Comparison of ENCODE assay signal across 18 cellular contexts in the genomic region with DNA sequence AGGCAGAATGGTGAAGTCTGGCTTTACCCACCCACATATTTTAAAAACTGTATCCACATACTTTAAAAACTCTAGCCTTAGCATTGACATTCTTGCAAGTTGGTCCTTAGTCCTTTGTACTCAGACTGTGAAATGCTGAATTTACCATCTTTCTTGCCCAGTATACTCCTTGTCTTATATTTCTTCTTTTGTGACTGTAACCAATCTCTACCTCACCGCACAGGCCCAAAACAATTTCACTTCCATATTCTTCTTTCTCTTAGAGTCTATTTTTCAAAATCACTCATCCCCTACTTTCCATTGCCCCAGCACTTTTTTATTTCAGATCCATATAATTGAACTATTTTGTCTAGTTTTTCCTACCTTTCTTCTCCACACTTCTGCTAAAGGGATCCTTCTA.
DNase-seq lines count a peak whose midpoint lies in the region; ATAC-seq and TF ChIP-seq lines count a peak whose summit lies in the region.
"Had no signal": no experiment of that assay in that cellular context is flagged by ENCODE, and none has a peak within 500 bp of the region (broad histone marks: within the 10 kb centered on the region; RNA-seq: fewer than 3 reads in every experiment).

No MANE protein-coding gene starts in this region.

- H3K27me3 ChIP-seq in WERI-Rb-1 (ENCODE audit: insufficient read depth, low read depth, severe bottlenecking): no peaks in the 10 kb centered on the region
- H3K27me3 ChIP-seq: dorsolateral prefrontal cortex, neural progenitor cell, SJCRH30, upper lobe of right lung had no signal

- DNase-seq in head of caudate nucleus (no peak), WERI-Rb-1 (no peak), globus pallidus (ENCODE audit: low spot score) (no peak)
- DNase-seq: activated CD4-positive, alpha-beta T cell treated with anti-CD3 and anti-CD28 coated beads for 36 hours; activated T-cell treated with anti-CD3 and anti-CD28 coated beads for 4 hours; dorsolateral prefrontal cortex; hippocampal formation; kidney glomerular epithelial cell; NCI-H345; SJCRH30; stimulated activated naive CD8-positive, alpha-beta T cell treated with anti-CD3 and anti-CD28 coated beads, Interleukin-15, Interleukin-2, amounts not matched to agents 100 U/mL and 50 U/mL, for 24 hours; upper lobe of right lung had no signal

- no peak overlapping the region for H3K27ac ChIP-seq in WERI-Rb-1
- H3K27ac ChIP-seq: dorsolateral prefrontal cortex, neural progenitor cell, SJCRH30, upper lobe of right lung had no signal

- H3K9me3 ChIP-seq in WERI-Rb-1 (ENCODE audit: severe bottlenecking): no peaks in the 10 kb centered on the region
- H3K9me3 ChIP-seq: SJCRH30, upper lobe of right lung had no signal

- ATAC-seq in GM18499 (IDR thresholded peaks at IDR 0.05; ENCODE audit: insufficient read depth, unreplicated experiment): peak; percentile 87
- ATAC-seq in GM21360 (IDR thresholded peaks at IDR 0.05; ENCODE audit: unreplicated experiment): peak; percentile 65
- peak; percentile 72 for ATAC-seq in HG02852 (IDR thresholded peaks at IDR 0.05; ENCODE audit: unreplicated experiment)
- ATAC-seq in HG03469 (IDR thresholded peaks at IDR 0.05; ENCODE audit: unreplicated experiment): peak; percentile 79
- ATAC-seq in HG02678 (IDR thresholded peaks at IDR 0.05; ENCODE audit: unreplicated experiment): no peak
- ATAC-seq: activated CD4-positive, alpha-beta T cell treated with anti-CD3 and anti-CD28 coated beads for 36 hours; stimulated activated naive CD8-positive, alpha-beta T cell treated with anti-CD3 and anti-CD28 coated beads, Interleukin-15, Interleukin-2, amounts not matched to agents 100 U/mL and 50 U/mL, for 24 hours; upper lobe of right lung had no signal

- intact Hi-C loops in head of caudate nucleus (cut with DNase I): no loop called here

- H3K4me3 ChIP-seq in WERI-Rb-1 (ENCODE audit: low read depth, low read length): no peak overlapping the region
- H3K4me3 ChIP-seq: dorsolateral prefrontal cortex, neural progenitor cell, SJCRH30, upper lobe of right lung had no signal

- no peak for TF ChIP-seq CTCF in WERI-Rb-1 (IDR thresholded peaks at IDR 0.05; ENCODE audit: low read depth, low read length)

- no peaks in the 10 kb centered on the region for H3K36me3 ChIP-seq in WERI-Rb-1
- H3K36me3 ChIP-seq: neural progenitor cell, SJCRH30, upper lobe of right lung had no signal
